15 cellular contexts compared by ENCODE assay signal in genomic region chr2:131534965-131535364, GRCh38. TPM values are rescaled to one million over a fixed set of nuclear protein-coding genes. Genes with fewer than 3 reads are reported as not detected.
"Had no signal": no experiment of that assay in that cellular context is flagged by ENCODE, and none has a peak within 500 bp of the region (broad histone marks: within the 10 kb centered on the region; RNA-seq: fewer than 3 reads in every experiment).

No MANE protein-coding gene starts in this region.

RNA-seq across cellular contexts. Expression of gene TUBA3D, which starts 59.0 kb away (rescaled TPM):
- total RNA-seq: natural killer cell, occipital lobe, osteoblast, progenitor cell of endocrine pancreas, psoas muscle, renal cortical epithelial cell, smooth muscle cell, stomach, subcutaneous adipose tissue, temporal lobe, thoracic aorta, tibial nerve, upper lobe of left lung, ureter had no signal
- polyA plus RNA-seq: neural cell had no signal
